ENCODE assay signal across 29 cellular contexts in genomic region chr3:13034109-13034800, GRCh38. TPM values are rescaled to one million over a fixed set of nuclear protein-coding genes. Genes with fewer than 3 reads are reported as not detected.
DNase-seq lines count a peak whose midpoint lies in the region; ATAC-seq, FAIRE-seq and TF ChIP-seq lines count a peak whose summit lies in the region.
"Had no signal": no experiment of that assay in that cellular context is flagged by ENCODE, and none has a peak within 500 bp of the region (broad histone marks: within the 10 kb centered on the region; RNA-seq: fewer than 3 reads in every experiment).

No MANE protein-coding gene starts in this region.

- H3K4me1 ChIP-seq in IMR-90 (ENCODE audit: control insufficient read depth, insufficient read depth, low read length) (no peaks in the 10 kb centered on the region), H1 (replicated peaks in 1 of 4; ENCODE audit: control insufficient read depth in 3 of 4, insufficient read depth in 4 of 4, low read length in 3 of 4) (no peaks in the 10 kb centered on the region), neuronal stem cell (ENCODE audit: control insufficient read depth in 2 of 2, insufficient read depth in 1 of 2, low read depth in 1 of 2, low read length in 2 of 2) (peaks cover 2 to 6% of the 10 kb centered on the region in 2 donors), skeletal muscle tissue (ENCODE audit: control insufficient read depth in 3 of 3, insufficient read depth in 3 of 3, low read length in 3 of 3) (peaks cover 7 to 15% (median 15%) of the 10 kb centered on the region in 3 donors)
- H3K4me1 ChIP-seq: A549, Caco-2, HAP-1 had no signal

- no peak overlapping the region for H3K18ac ChIP-seq in IMR-90 (ENCODE audit: low read depth, low read length)
- H3K18ac ChIP-seq in H1 (ENCODE audit: extremely low read depth, low read length), result no peak overlapping the region
- H3K18ac ChIP-seq in neuronal stem cell (ENCODE audit: low read length), result peak overlapping the region; percentile 22

- H3K79me1 ChIP-seq in IMR-90 (ENCODE audit: low read depth in 1 of 2, low read length in 2 of 2) (no peaks in the 10 kb centered on the region), H1 (ENCODE audit: low read depth, low read length) (no peaks in the 10 kb centered on the region), neuronal stem cell (ENCODE audit: low read depth, low read length) (no peaks in the 10 kb centered on the region)

- WGBS in IMR-90 (ENCODE audit: extremely low coverage in 2 of 2, insufficient read length in 1 of 2), 2 experiments, result 43% methylated on average over 1 of the region's 21 CpGs; no CpG with 5 or more reads in 1 of the 2 experiments
- 91% methylated on average over 20 of the region's 21 CpGs; no CpG with 5 or more reads in 1 of the 2 experiments for WGBS in H1 (ENCODE audit: extremely low coverage in 1 of 2, insufficient coverage in 1 of 2, insufficient read length in 1 of 2, insufficient replicate concordance in 2 of 2, low coverage in 1 of 2, low lambda C conversion rate in 2 of 2, missing lambda C conversion rate in 1 of 2), 2 experiments
- WGBS in neuronal stem cell (ENCODE audit: extremely low coverage in 2 of 2, insufficient read length in 2 of 2, insufficient replicate concordance in 1 of 2), 2 donors, result no CpG with 5 or more reads among the region's 21 CpGs

- no peak overlapping the region for H2AK9ac ChIP-seq in IMR-90 (replicated peaks; ENCODE audit: low read depth, low read length, poor library complexity)

- H3K14ac ChIP-seq in IMR-90 (replicated peaks; ENCODE audit: low read depth, low read length), result no peak overlapping the region
- no peak overlapping the region for H3K14ac ChIP-seq in H1 (ENCODE audit: insufficient read length)
- H3K14ac ChIP-seq in neuronal stem cell (ENCODE audit: low read length), result no peak overlapping the region

- H2AK5ac ChIP-seq in IMR-90 (ENCODE audit: low read depth, low read length) (no peak overlapping the region), H1 (ENCODE audit: low read depth, low read length) (no peak overlapping the region), neuronal stem cell (ENCODE audit: low read depth, low read length) (no peak overlapping the region)

- H2BK5ac ChIP-seq in IMR-90 (ENCODE audit: low read depth, low read length, poor library complexity, severe bottlenecking), result no peak overlapping the region
- H2BK5ac ChIP-seq in H1 (ENCODE audit: low read depth, low read length), result no peak overlapping the region
- H2BK5ac ChIP-seq in neuronal stem cell (ENCODE audit: low read length), result peak overlapping the region; percentile 0

- H3K27me3 ChIP-seq in IMR-90 (ENCODE audit: control insufficient read depth, insufficient read depth, low read length), result peaks cover 51% of the 10 kb centered on the region
- peaks cover 0 to 2% (median 0%) of the 10 kb centered on the region in 4 experiments; a peak in 1 of 7 replicates for H3K27me3 ChIP-seq in H1 (replicated peaks in 1 of 4; ENCODE audit: control insufficient read depth in 3 of 4, extremely low read depth in 1 of 4, insufficient read depth in 3 of 4, low read length in 3 of 4)
- no peaks in the 10 kb centered on the region for H3K27me3 ChIP-seq in neuronal stem cell (ENCODE audit: control insufficient read depth in 3 of 3, insufficient read depth in 3 of 3, low read depth in 1 of 3, low read length in 3 of 3)
- no peaks in the 10 kb centered on the region for H3K27me3 ChIP-seq in skeletal muscle tissue (ENCODE audit: control insufficient read depth in 3 of 3, insufficient read depth in 3 of 3, low read length in 3 of 3)

- no peak overlapping the region for H2BK15ac ChIP-seq in IMR-90 (ENCODE audit: low read depth, low read length)
- H2BK15ac ChIP-seq in H1 (ENCODE audit: low read length), result no peak overlapping the region
- no peak overlapping the region for H2BK15ac ChIP-seq in neuronal stem cell (ENCODE audit: low read length)

- H3K4me3 ChIP-seq in IMR-90 (ENCODE audit: insufficient read depth, low read depth, low read length) (no peak overlapping the region), H1 (ENCODE audit: extremely low read depth in 1 of 4, insufficient read depth in 2 of 4, low read depth in 3 of 4, low read length in 4 of 4) (no peak overlapping the region), neuronal stem cell (ENCODE audit: low read length in 2 of 2) (no peak overlapping the region), skeletal muscle tissue (ENCODE audit: low read length in 3 of 3) (no peak overlapping the region)
- H3K4me3 ChIP-seq: A549, GM12878, GM23338, HAP-1, PC-9 had no signal

- H3K23ac ChIP-seq in IMR-90 (ENCODE audit: low read depth, low read length) (no peak overlapping the region), H1 (ENCODE audit: insufficient read length) (no peak overlapping the region), neuronal stem cell (ENCODE audit: low read depth, low read length, poor library complexity) (no peak overlapping the region)

- H3K27ac ChIP-seq in IMR-90 (ENCODE audit: insufficient read depth, low read length) (no peak overlapping the region), H1 (ENCODE audit: low read depth, low read length) (no peak overlapping the region), neuronal stem cell (replicated peaks; ENCODE audit: low read length) (no peak overlapping the region), skeletal muscle tissue (ENCODE audit: low read depth, low read length) (peak overlapping the region; percentile 7)
- H3K27ac ChIP-seq: A549, C4-2B, PC-9 had no signal

- H3K36me3 ChIP-seq in IMR-90 (ENCODE audit: control insufficient read depth, insufficient read depth, low read length) (no peaks in the 10 kb centered on the region), H1 (ENCODE audit: control insufficient read depth in 2 of 4, insufficient read depth in 4 of 4, low read length in 3 of 4) (no peaks in the 10 kb centered on the region), neuronal stem cell (replicated peaks in 1 of 2; ENCODE audit: control insufficient read depth in 2 of 2, insufficient read depth in 2 of 2, low read length in 2 of 2) (peaks cover 0 to 2% of the 10 kb centered on the region in 2 donors), skeletal muscle tissue (ENCODE audit: control insufficient read depth in 3 of 3, insufficient read depth in 3 of 3, low read length in 3 of 3) (no peaks in the 10 kb centered on the region)
- H3K36me3 ChIP-seq: HAP-1 had no signal

- H2BK20ac ChIP-seq in IMR-90 (ENCODE audit: low read depth, low read length), result no peak overlapping the region
- no peak overlapping the region for H2BK20ac ChIP-seq in H1 (ENCODE audit: low read length)

- no peaks in the 10 kb centered on the region for H3K9me3 Mint-ChIP-seq in activated T-cell treated with anti-CD3 and anti-CD28 coated beads, Interleukin-2, amount 50 U/mL, for 4 hours
- H3K9me3 Mint-ChIP-seq: CD8-positive, alpha-beta T cell; GM23338; HFFc6 had no signal

- H4K8ac ChIP-seq in IMR-90 (ENCODE audit: low read depth in 2 of 2, low read length in 2 of 2) (no peak overlapping the region), H1 (ENCODE audit: extremely low read depth, insufficient read depth, low read length) (0 out of 2 replicates have a peak overlapping the region, but pooled peaks have one; percentile 14), neuronal stem cell (ENCODE audit: low read depth, low read length) (no peak overlapping the region)

- ATAC-seq in IMR-90 (ENCODE audit: low read depth), result peak; percentile 45
- ATAC-seq in activated T-cell treated with anti-CD3 and anti-CD28 coated beads, Interleukin-2, amount 50 U/mL, for 4 hours, result no peak
- ATAC-seq: A549; CD8-positive, alpha-beta T cell; GM12878; GM23338; HepG2 had no signal

- H2BK12ac ChIP-seq in H1 (ENCODE audit: low read depth, low read length), result no peak overlapping the region
- H2BK12ac ChIP-seq in neuronal stem cell (ENCODE audit: low read length), result no peak overlapping the region

- H3K4me3 Mint-ChIP-seq in activated T-cell treated with anti-CD3 and anti-CD28 coated beads, Interleukin-2, amount 50 U/mL, for 4 hours, result no peak overlapping the region
- H3K4me3 Mint-ChIP-seq: CD8-positive, alpha-beta T cell; GM23338; HFFc6 had no signal

- H3K9me3 ChIP-seq in IMR-90 (ENCODE audit: control insufficient read depth, insufficient read depth, low read length) (no peaks in the 10 kb centered on the region), H1 (ENCODE audit: insufficient read depth in 2 of 2, low read depth in 1 of 2, low read length in 1 of 2) (no peaks in the 10 kb centered on the region), neuronal stem cell (replicated peaks in 1 of 2; ENCODE audit: control insufficient read depth in 2 of 2, insufficient read depth in 1 of 2, low read depth in 1 of 2, low read length in 2 of 2) (no peaks in the 10 kb centered on the region), skeletal muscle tissue (ENCODE audit: control insufficient read depth in 3 of 3, low read length in 3 of 3) (no peaks in the 10 kb centered on the region)
- H3K9me3 ChIP-seq: A549, Caco-2, HAP-1 had no signal

- no peak overlapping the region for H2BK120ac ChIP-seq in IMR-90 (ENCODE audit: low read depth, low read length)
- H2BK120ac ChIP-seq in H1 (replicated peaks; ENCODE audit: low read depth, low read length), result no peak overlapping the region
- H2BK120ac ChIP-seq in neuronal stem cell (ENCODE audit: low read depth, low read length), result no peak overlapping the region

- no peak overlapping the region for H4K5ac ChIP-seq in IMR-90 (ENCODE audit: low read depth, low read length)
- no peak overlapping the region for H4K5ac ChIP-seq in H1 (ENCODE audit: insufficient read length, low read depth, low read length)

- no peaks in the 10 kb centered on the region for H3K9me1 ChIP-seq in IMR-90 (ENCODE audit: insufficient read depth, low read length)

- H3K56ac ChIP-seq in IMR-90 (ENCODE audit: extremely low read depth, insufficient read depth, low read length), result no peak overlapping the region
- H3K56ac ChIP-seq in H1 (replicated peaks; ENCODE audit: insufficient read length, low read depth, low read length), result no peak overlapping the region

- POLR2A ChIA-PET in IMR-90 (lab: Charles Lee; ENCODE audit: unreplicated experiment), result no interaction called here
- POLR2A ChIA-PET in H1 (lab: Charles Lee; ENCODE audit: partially characterized antibody), result interaction anchor here (0.5 kb wide), 1 partner anchor 867 kb away, joined by 3 read pairs; no protein-coding TSS in a partner anchor

- no peaks in the 10 kb centered on the region for H3K23me2 ChIP-seq in H1 (ENCODE audit: low read depth, low read length)

- H3K4me2 ChIP-seq in IMR-90 (ENCODE audit: low read depth, low read length) (no peak overlapping the region), H1 (ENCODE audit: insufficient read depth in 1 of 2, low read depth in 2 of 2, low read length in 2 of 2) (no peak overlapping the region), neuronal stem cell (ENCODE audit: insufficient read depth, low read length, poor library complexity, severe bottlenecking) (no peak overlapping the region)
- H3K4me2 ChIP-seq: A549, GM23338, PC-9 had no signal

- TF ChIP-seq RAD21 in IMR-90 (IDR thresholded peaks at IDR 0.05; ENCODE audit: low read length) (no peak), H1 (IDR thresholded peaks at IDR 0.05 in 1 of 2, conservative IDR thresholded peaks at IDR 0.05 in 1 of 2; ENCODE audit: low read depth in 2 of 2, low read length in 2 of 2) (no peak)

- dilution Hi-C loops in IMR-90 (cut with HindIII; ENCODE audit: low sequenced_read_pairs, unreplicated experiment), result no loop called here

- H3K79me2 ChIP-seq in H1 (ENCODE audit: control insufficient read depth in 1 of 2, insufficient read depth in 2 of 2, low read length in 2 of 2), result no peaks in the 10 kb centered on the region

- no peak for FAIRE-seq in H1 (lab: Jason Lieb, UNC)
- FAIRE-seq: A549, GM12878, HepG2 had no signal

- H3K4ac ChIP-seq in IMR-90 (ENCODE audit: low read depth, low read length) (no peak overlapping the region), H1 (replicated peaks; ENCODE audit: insufficient read length, low read depth, low read length) (no peak overlapping the region), neuronal stem cell (ENCODE audit: low read length) (no peak overlapping the region)

- H3K4me1 Mint-ChIP-seq in activated T-cell treated with anti-CD3 and anti-CD28 coated beads, Interleukin-2, amount 50 U/mL, for 4 hours (ENCODE audit: low read depth), result no peaks in the 10 kb centered on the region

- no peak overlapping the region for H3K9ac ChIP-seq in IMR-90 (ENCODE audit: low read depth, low read length)
- H3K9ac ChIP-seq in H1 (replicated peaks in 1 of 4; ENCODE audit: extremely low read depth in 1 of 4, low read depth in 3 of 4, low read length in 3 of 4), result no peak overlapping the region; a peak in 1 of 7 replicates
- no peak overlapping the region for H3K9ac ChIP-seq in neuronal stem cell (ENCODE audit: low read depth, low read length, poor library complexity)
- H3K9ac ChIP-seq in skeletal muscle tissue (ENCODE audit: low read depth in 1 of 3, low read length in 3 of 3), result no peak overlapping the region

- BruUV-seq in IMR-90 (replicated peaks; lab: Mats Ljungman, UMichigan), result no TSS peak

- DNase-seq in IMR-90 (no peak), H1 (ENCODE audit: low read depth in 1 of 2, low spot score in 2 of 2) (no peak), neuronal stem cell (ENCODE audit: low spot score) (no peak), NOMO-1 (lab: John Stamatoyannopoulos, UW; ENCODE audit: unreplicated experiment in 2 of 2) (no peak)
- no peak for DNase-seq in stimulated activated CD4-positive, alpha-beta T cell treated with anti-CD3 and anti-CD28 coated beads, Interleukin-2, amount 100 ng/mL, for 24 hours
- no peak for DNase-seq in activated T-cell treated with anti-CD3 and anti-CD28 coated beads, Interleukin-2, amount 50 U/mL, for 4 hours
- DNase-seq: AML-193; Caco-2; CD8-positive, alpha-beta T cell; GDM1; HFFc6; KBM-7; MV-4-11; NCI-H1105; NCI-H146; NCI-H2029; NCI-H446; NCI-H524 treated with DMSO at 0.1 percent for 48 hours; NCI-H82; NK-92 treated with Interleukin-12 subunit alpha and Interleukin-12 subunit beta, amount 100 ng/mL, for 24 hours; PC-9; SHP77 had no signal

- H2AFZ ChIP-seq in IMR-90 (replicated peaks; ENCODE audit: low read length, poor library complexity) (no peak overlapping the region), H1 (ENCODE audit: low read length) (no peak overlapping the region), neuronal stem cell (ENCODE audit: low read length) (no peak overlapping the region)
- H2AFZ ChIP-seq: GM23338, PC-9 had no signal

- H4K91ac ChIP-seq in IMR-90 (ENCODE audit: insufficient read depth, low read depth, low read length), result no peak overlapping the region
- no peak overlapping the region for H4K91ac ChIP-seq in H1 (replicated peaks; ENCODE audit: insufficient read length, low read length)
- no peak overlapping the region for H4K91ac ChIP-seq in neuronal stem cell (ENCODE audit: low read depth, low read length, poor library complexity)

- H3K36me3 Mint-ChIP-seq in activated T-cell treated with anti-CD3 and anti-CD28 coated beads, Interleukin-2, amount 50 U/mL, for 4 hours (ENCODE audit: insufficient read depth), result no peaks in the 10 kb centered on the region
- H3K36me3 Mint-ChIP-seq: CD8-positive, alpha-beta T cell had no signal

- CTCF ChIA-PET in IMR-90 (lab: Yijun Ruan, JAX) (no interaction called here), H1 (lab: Charles Lee; ENCODE audit: partially characterized antibody) (interaction anchor here (0.6 to 1.4 kb wide), 7 partner anchors 12 to 108 kb away, joined by 3 to 4 read pairs (median 3); no protein-coding TSS in a partner anchor)

- intact Hi-C loops in IMR-90 (cut with micrococcal nuclease), result no loop called here

- no peak for TF ChIP-seq CTCF in IMR-90 (conservative IDR thresholded peaks at IDR 0.05; ENCODE audit: low read depth, low read length)
- TF ChIP-seq CTCF in H1 (IDR thresholded peaks at IDR 0.05; ENCODE audit: control extremely low read depth in 1 of 3, insufficient read depth in 1 of 3, low read depth in 1 of 3, low read length in 3 of 3), result no peak

- H4K20me1 ChIP-seq in IMR-90 (ENCODE audit: insufficient read depth, low read length) (no peaks in the 10 kb centered on the region), H1 (replicated peaks in 1 of 2; ENCODE audit: control insufficient read depth in 1 of 2, insufficient read depth in 2 of 2, low read length in 2 of 2) (no peaks in the 10 kb centered on the region)

- no peak for TF ChIP-seq POLR2A in IMR-90 (IDR thresholded peaks at IDR 0.05; ENCODE audit: low read depth, low read length)
- TF ChIP-seq POLR2A in H1 (IDR thresholded peaks at IDR 0.05; ENCODE audit: control extremely low read depth in 1 of 2, low read depth in 2 of 2, low read length in 2 of 2), result no peak

- TF ChIP-seq EP300 in H1 (IDR thresholded peaks at IDR 0.05; ENCODE audit: borderline replicate concordance in 1 of 2, low read depth in 2 of 2, low read length in 2 of 2), result no peak

- no peaks in the 10 kb centered on the region for H3K27me3 Mint-ChIP-seq in activated T-cell treated with anti-CD3 and anti-CD28 coated beads, Interleukin-2, amount 50 U/mL, for 4 hours (ENCODE audit: low read depth)

- in situ Hi-C loops in IMR-90 (cut with MboI; ENCODE audit: low sequenced_read_pairs), result no loop called here

RNA-seq across cellular contexts. Expression of gene IQSEC1, which starts 39.0 kb away (rescaled TPM):
- total RNA-seq in IMR-90 (2012; rRNA removed) (5.9 and 6.4 TPM in 2 replicates), skeletal muscle tissue (27.1 TPM)
- polyA plus RNA-seq in IMR-90 (2012; rRNA removed) (11.6 and 11.9 TPM in 2 replicates), H1 (2011; rRNA removed) (6.8 and 12.4 TPM in 2 replicates)
- 7.4 and 10.4 TPM in 2 replicates for polyA plus RNA-seq in IMR-90 (2012; cell fraction: cytosol; rRNA removed)
- 32.9 and 36.9 TPM in 2 replicates for polyA plus RNA-seq in IMR-90 (2012; cell fraction: nucleus; rRNA removed; ENCODE audit: low replicate concordance)
- 28.2 and 28.8 TPM in 2 replicates for total RNA-seq in H1 (2021; fragmentation: NEBNext Ultra II Directional; extraction: Animal tissue kit (Norgen Biotek cat#: 25700))
- 5.7 TPM for polyA plus RNA-seq in H1 (2011; cell fraction: cytosol; rRNA removed)
- polyA plus RNA-seq in H1 (2011; cell fraction: nucleus; rRNA removed), result 26.7 TPM
- polyA plus RNA-seq in H1 (2012, experiment 1 of 2), result 16.5 to 22.4 TPM (median 19.3 TPM) in 4 replicates
- polyA plus RNA-seq in H1 (2012, experiment 2 of 2), result 9.5 TPM
- polyA plus RNA-seq in H1 (2013, experiment 1 of 2), result 16.4 TPM
- polyA plus RNA-seq in H1 (2013, experiment 2 of 2), result 15.3 TPM
- 11.0 and 11.7 TPM in 2 replicates for polyA minus RNA-seq in H1 (2011; rRNA and poly(A)+ RNA removed)
- polyA minus RNA-seq in H1 (2011; cell fraction: cytosol; rRNA and poly(A)+ RNA removed), result 14.5 TPM
- 36.0 TPM for polyA minus RNA-seq in H1 (2011; cell fraction: nucleus; rRNA and poly(A)+ RNA removed)
- 22.0 TPM for polyA plus RNA-seq in neuronal stem cell (2013, experiment 1 of 2)
- polyA plus RNA-seq in neuronal stem cell (2013, experiment 2 of 2), result 22.8 TPM
- total RNA-seq in activated T-cell treated with anti-CD3 and anti-CD28 coated beads, Interleukin-2, amount 50 U/mL, for 4 hours, result 10 to 100 TPM; 17.1 to 24.8 (median 19.4) TPM
